2 cellular contexts compared by ENCODE assay signal in the genomic region with DNA sequence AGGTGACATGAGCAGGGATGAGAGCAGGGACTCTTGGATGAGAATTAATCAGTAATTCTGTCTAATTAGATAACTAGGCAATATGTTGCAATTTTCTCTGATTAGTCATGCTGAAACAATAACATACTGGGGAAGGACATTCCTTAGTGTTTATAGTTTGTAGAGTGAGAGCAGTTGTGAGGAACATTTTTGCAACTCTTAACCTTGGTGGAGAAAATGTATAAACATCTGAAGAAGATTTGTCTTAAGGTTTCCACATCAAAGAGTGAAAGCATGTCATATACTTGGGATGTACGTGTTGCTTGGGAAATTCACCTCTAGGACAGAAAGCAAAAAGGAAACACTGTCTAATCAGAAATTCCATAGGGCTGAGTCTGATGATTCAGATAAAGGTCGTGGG.
TF ChIP-seq lines count a peak whose summit lies in the region.

No MANE protein-coding gene starts in this region.

TF ChIP-seq in IMR-90, 13 proteins besides CTCF, POLR2A, EP300 and RAD21:
- TF ChIP-seq, protein P1, sequence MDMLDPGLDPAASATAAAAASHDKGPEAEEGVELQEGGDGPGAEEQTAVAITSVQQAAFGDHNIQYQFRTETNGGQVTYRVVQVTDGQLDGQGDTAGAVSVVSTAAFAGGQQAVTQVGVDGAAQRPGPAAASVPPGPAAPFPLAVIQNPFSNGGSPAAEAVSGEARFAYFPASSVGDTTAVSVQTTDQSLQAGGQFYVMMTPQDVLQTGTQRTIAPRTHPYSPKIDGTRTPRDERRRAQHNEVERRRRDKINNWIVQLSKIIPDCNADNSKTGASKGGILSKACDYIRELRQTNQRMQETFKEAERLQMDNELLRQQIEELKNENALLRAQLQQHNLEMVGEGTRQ (IDR thresholded peaks at IDR 0.05; ENCODE audit: low read depth, low read length) = no peak
- TF ChIP-seq RFX5 (IDR thresholded peaks at IDR 0.05; ENCODE audit: low read depth, low read length) (no peak), NFE2L2 (IDR thresholded peaks at IDR 0.05; ENCODE audit: low read depth, low read length) (no peak), FOS (IDR thresholded peaks at IDR 0.05; ENCODE audit: low read depth, low read length) (no peak)

TF ChIP-seq in GM12878, 131 proteins besides CTCF, POLR2A, EP300 and RAD21:
- TF ChIP-seq, protein P2, sequence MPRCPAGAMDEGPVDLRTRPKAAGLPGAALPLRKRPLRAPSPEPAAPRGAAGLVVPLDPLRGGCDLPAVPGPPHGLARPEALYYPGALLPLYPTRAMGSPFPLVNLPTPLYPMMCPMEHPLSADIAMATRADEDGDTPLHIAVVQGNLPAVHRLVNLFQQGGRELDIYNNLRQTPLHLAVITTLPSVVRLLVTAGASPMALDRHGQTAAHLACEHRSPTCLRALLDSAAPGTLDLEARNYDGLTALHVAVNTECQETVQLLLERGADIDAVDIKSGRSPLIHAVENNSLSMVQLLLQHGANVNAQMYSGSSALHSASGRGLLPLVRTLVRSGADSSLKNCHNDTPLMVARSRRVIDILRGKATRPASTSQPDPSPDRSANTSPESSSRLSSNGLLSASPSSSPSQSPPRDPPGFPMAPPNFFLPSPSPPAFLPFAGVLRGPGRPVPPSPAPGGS (IDR thresholded peaks at IDR 0.05; ENCODE audit: borderline replicate concordance, insufficient read depth, low read depth, low read length, poor library complexity, severe bottlenecking) = peak; percentile 43
- no peak for TF ChIP-seq LARP7 (IDR thresholded peaks at IDR 0.05)
